ENCODE assay signal across 1 cellular context in the genomic region with DNA sequence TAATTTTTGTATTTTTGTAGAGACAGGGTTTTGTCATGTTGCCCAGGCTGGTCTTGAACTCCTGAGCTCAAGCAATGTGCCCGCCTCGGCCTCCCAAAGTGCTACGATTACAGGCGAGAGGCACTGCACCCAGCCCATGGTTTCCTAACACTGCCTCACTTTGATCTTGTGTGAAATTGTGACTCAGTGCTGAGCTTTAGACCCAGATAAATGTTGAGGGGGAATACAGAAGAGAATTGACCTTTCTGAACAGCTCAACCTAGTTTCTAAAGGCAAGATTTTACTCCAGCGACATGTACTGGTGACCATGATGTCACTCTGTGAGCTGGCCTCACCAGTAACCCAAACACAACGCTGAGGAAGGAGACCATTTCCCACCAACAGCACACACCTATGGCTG.
TF ChIP-seq lines count a peak whose summit lies in the region.

No MANE protein-coding gene starts in this region.

TF ChIP-seq in HepG2, 621 proteins besides CTCF, POLR2A, EP300 and RAD21 (continued from another document and continues in another):
- TF ChIP-seq JUN (CRISPR knock-in tag; IDR thresholded peaks at IDR 0.05): peak; percentile 62
- TF ChIP-seq ZBTB33 (CRISPR knock-in tag; IDR thresholded peaks at IDR 0.05): 0 out of 2 replicates have a peak, but pooled peaks have one; percentile 35
- TF ChIP-seq ASH2L (IDR thresholded peaks at IDR 0.05; ENCODE audit: insufficient read length, low read depth, low read length): peak; percentile 31
- 0 out of 2 replicates have a peak, but pooled peaks have one; percentile 30 for TF ChIP-seq ESRRA (CRISPR knock-in tag; IDR thresholded peaks at IDR 0.05; ENCODE audit: low read depth)
- peak; percentile 86 for TF ChIP-seq ZBTB38 (CRISPR knock-in tag; IDR thresholded peaks at IDR 0.05)
- 0 out of 2 replicates have a peak, but pooled peaks have one; percentile 40 for TF ChIP-seq DPF2 (CRISPR knock-in tag; IDR thresholded peaks at IDR 0.05; ENCODE audit: borderline replicate concordance, low read depth)
- TF ChIP-seq HOMEZ (CRISPR knock-in tag; IDR thresholded peaks at IDR 0.05; ENCODE audit: low read depth): peak; percentile 89
- TF ChIP-seq ZNF264 (CRISPR knock-in tag; IDR thresholded peaks at IDR 0.05): peak; percentile 77; the same call in 1 of the 2 replicates
- no peak for TF ChIP-seq ATF7-NPFF (CRISPR knock-in tag; IDR thresholded peaks at IDR 0.05; ENCODE audit: low read depth)
- peak; percentile 67 for TF ChIP-seq HNF4A (CRISPR knock-in tag; IDR thresholded peaks at IDR 0.05)
- TF ChIP-seq PAXIP1 (CRISPR knock-in tag; conservative IDR thresholded peaks at IDR 0.05): peak; percentile 74
- peak; percentile 73 for TF ChIP-seq POGZ (CRISPR knock-in tag; IDR thresholded peaks at IDR 0.05)
- TF ChIP-seq SAP130 (CRISPR knock-in tag; IDR thresholded peaks at IDR 0.05; ENCODE audit: low read depth): peak; percentile 46
- peak; percentile 54; the same call in 1 of the 2 replicates for TF ChIP-seq RCOR2 (CRISPR knock-in tag; IDR thresholded peaks at IDR 0.05)
- TF ChIP-seq, protein P1, sequence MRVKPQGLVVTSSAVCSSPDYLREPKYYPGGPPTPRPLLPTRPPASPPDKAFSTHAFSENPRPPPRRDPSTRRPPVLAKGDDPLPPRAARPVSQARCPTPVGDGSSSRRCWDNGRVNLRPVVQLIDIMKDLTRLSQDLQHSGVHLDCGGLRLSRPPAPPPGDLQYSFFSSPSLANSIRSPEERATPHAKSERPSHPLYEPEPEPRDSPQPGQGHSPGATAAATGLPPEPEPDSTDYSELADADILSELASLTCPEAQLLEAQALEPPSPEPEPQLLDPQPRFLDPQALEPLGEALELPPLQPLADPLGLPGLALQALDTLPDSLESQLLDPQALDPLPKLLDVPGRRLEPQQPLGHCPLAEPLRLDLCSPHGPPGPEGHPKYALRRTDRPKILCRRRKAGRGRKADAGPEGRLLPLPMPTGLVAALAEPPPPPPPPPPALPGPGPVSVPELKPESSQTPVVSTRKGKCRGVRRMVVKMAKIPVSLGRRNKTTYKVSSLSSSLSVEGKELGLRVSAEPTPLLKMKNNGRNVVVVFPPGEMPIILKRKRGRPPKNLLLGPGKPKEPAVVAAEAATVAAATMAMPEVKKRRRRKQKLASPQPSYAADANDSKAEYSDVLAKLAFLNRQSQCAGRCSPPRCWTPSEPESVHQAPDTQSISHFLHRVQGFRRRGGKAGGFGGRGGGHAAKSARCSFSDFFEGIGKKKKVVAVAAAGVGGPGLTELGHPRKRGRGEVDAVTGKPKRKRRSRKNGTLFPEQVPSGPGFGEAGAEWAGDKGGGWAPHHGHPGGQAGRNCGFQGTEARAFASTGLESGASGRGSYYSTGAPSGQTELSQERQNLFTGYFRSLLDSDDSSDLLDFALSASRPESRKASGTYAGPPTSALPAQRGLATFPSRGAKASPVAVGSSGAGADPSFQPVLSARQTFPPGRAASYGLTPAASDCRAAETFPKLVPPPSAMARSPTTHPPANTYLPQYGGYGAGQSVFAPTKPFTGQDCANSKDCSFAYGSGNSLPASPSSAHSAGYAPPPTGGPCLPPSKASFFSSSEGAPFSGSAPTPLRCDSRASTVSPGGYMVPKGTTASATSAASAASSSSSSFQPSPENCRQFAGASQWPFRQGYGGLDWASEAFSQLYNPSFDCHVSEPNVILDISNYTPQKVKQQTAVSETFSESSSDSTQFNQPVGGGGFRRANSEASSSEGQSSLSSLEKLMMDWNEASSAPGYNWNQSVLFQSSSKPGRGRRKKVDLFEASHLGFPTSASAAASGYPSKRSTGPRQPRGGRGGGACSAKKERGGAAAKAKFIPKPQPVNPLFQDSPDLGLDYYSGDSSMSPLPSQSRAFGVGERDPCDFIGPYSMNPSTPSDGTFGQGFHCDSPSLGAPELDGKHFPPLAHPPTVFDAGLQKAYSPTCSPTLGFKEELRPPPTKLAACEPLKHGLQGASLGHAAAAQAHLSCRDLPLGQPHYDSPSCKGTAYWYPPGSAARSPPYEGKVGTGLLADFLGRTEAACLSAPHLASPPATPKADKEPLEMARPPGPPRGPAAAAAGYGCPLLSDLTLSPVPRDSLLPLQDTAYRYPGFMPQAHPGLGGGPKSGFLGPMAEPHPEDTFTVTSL (CRISPR knock-in tag; IDR thresholded peaks at IDR 0.05; ENCODE audit: borderline replicate concordance): peak; percentile 56; the same call in 1 of the 2 replicates
- 0 out of 2 replicates have a peak, but pooled peaks have one; percentile 18 for TF ChIP-seq ZNF629 (CRISPR knock-in tag; conservative IDR thresholded peaks at IDR 0.05)
- TF ChIP-seq ZNF552 (CRISPR knock-in tag; IDR thresholded peaks at IDR 0.05; ENCODE audit: borderline replicate concordance): no peak
- peak; percentile 80 for TF ChIP-seq JUND (CRISPR knock-in tag; IDR thresholded peaks at IDR 0.05)
- TF ChIP-seq ARID3A (IDR thresholded peaks at IDR 0.05; ENCODE audit: low read depth, low read length): peak; percentile 48; the same call in 1 of the 2 replicates
- TF ChIP-seq FOSL1 (CRISPR knock-in tag; IDR thresholded peaks at IDR 0.05; ENCODE audit: borderline replicate concordance): peak; percentile 86
- TF ChIP-seq ZMYM2 (CRISPR knock-in tag; IDR thresholded peaks at IDR 0.05): peak; percentile 92
- TF ChIP-seq SMARCC2 (IDR thresholded peaks at IDR 0.05): no peak
- no peak for TF ChIP-seq ZSCAN5A (CRISPR knock-in tag; IDR thresholded peaks at IDR 0.05; ENCODE audit: borderline replicate concordance)
- TF ChIP-seq LCORL (IDR thresholded peaks at IDR 0.05): no peak
- TF ChIP-seq LCORL (CRISPR knock-in tag; IDR thresholded peaks at IDR 0.05): peak; percentile 63; the same call in 1 of the 2 replicates
- TF ChIP-seq ZNF251 (CRISPR knock-in tag; IDR thresholded peaks at IDR 0.05): no peak
- TF ChIP-seq TBX3 (IDR thresholded peaks at IDR 0.05; ENCODE audit: borderline replicate concordance): peak; percentile 81; the same call in 1 of the 2 replicates
- TF ChIP-seq FOXO1 (CRISPR knock-in tag; IDR thresholded peaks at IDR 0.05): peak; percentile 15; the same call in 1 of the 2 replicates
- TF ChIP-seq SOX6 (IDR thresholded peaks at IDR 0.05): no peak
- TF ChIP-seq SOX6 (CRISPR knock-in tag; IDR thresholded peaks at IDR 0.05): peak; percentile 41; the same call in 1 of the 2 replicates
- peak; percentile 46 for TF ChIP-seq CREM (IDR thresholded peaks at IDR 0.05)
- TF ChIP-seq CREM (CRISPR knock-in tag; IDR thresholded peaks at IDR 0.05): no peak
- TF ChIP-seq ZHX2 (IDR thresholded peaks at IDR 0.05; ENCODE audit: low read depth): peak; percentile 26; the same call in 1 of the 2 replicates
- TF ChIP-seq ZHX2 (CRISPR knock-in tag; IDR thresholded peaks at IDR 0.05; ENCODE audit: borderline replicate concordance): no peak
